ENCODE assay signal across 8 cellular contexts in the genomic region with DNA sequence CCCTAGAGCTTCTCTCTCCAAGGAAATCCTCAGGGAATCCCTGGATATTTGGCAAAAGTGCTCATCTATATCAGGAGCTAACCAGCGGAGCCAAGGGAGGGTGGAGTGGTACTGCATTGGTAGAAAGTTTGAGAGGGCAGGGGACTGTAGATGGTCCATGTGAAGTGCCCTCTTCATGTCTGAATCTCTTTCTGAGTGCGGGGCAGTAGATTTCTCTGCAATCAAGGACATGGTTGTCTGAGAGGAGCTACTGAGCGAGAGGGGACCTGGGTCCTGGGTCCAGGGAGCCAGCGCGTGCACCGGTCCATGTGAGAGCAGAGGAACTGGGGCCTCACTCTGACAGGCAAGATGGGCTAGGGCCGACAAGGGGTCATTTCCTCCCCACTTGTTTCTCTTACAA. TPM values are rescaled to one million over a fixed set of nuclear protein-coding genes. Genes with fewer than 3 reads are reported as not detected.
A peak's percentile ranks its signal among the peaks of the same experiment; 100 is the strongest.
DNase-seq lines count a peak whose midpoint lies in the region; ATAC-seq and TF ChIP-seq lines count a peak whose summit lies in the region.

No MANE protein-coding gene starts in this region.

- peak overlapping the region; percentile 71 for H3K4me3 Mint-ChIP-seq in activated CD8-positive, alpha-beta T cell treated with anti-CD3 and anti-CD28 coated beads, Interleukin-2, amount 10 ng/mL, durations not matched to agents 7 days and 5 days

- CTCF ChIA-PET in activated CD8-positive, alpha-beta T cell treated with anti-CD3 and anti-CD28 coated beads, Interleukin-2, amount 10 ng/mL, durations not matched to agents 7 days and 5 days (lab: Charles Lee): interaction anchor here (1.0 to 13.6 kb wide), 8 partner anchors 9 to 86 kb away, joined by 3 to 261 read pairs (median 4); no protein-coding TSS in a partner anchor

- no peaks in the 10 kb centered on the region for H3K9me3 Mint-ChIP-seq in activated CD8-positive, alpha-beta T cell treated with anti-CD3 and anti-CD28 coated beads, Interleukin-2, amount 10 ng/mL, durations not matched to agents 7 days and 5 days (ENCODE audit: insufficient read depth)

- no peak for DNase-seq in activated CD8-positive, alpha-beta T cell treated with anti-CD3 and anti-CD28 coated beads, Interleukin-2, amount 10 ng/mL, durations not matched to agents 7 days and 5 days
- DNase-seq in right atrium auricular region (ENCODE audit: low spot score): peak; percentile 55
- DNase-seq in smooth muscle cell (lab: John Stamatoyannopoulos, UW; ENCODE audit: unreplicated experiment): no peak
- DNase-seq in iPS-NIHi11 (ENCODE audit: low spot score): no peak
- no peak for DNase-seq in OCI-M1 (lab: John Stamatoyannopoulos, UW)

- WGBS in smooth muscle cell (ENCODE audit: low lambda C conversion rate): 77% methylated on average over 7 of the region's 7 CpGs

- peak overlapping the region; percentile 90 for H3K4me2 ChIP-seq in smooth muscle cell

- no peaks in the 10 kb centered on the region for H3K27me3 Mint-ChIP-seq in activated CD8-positive, alpha-beta T cell treated with anti-CD3 and anti-CD28 coated beads, Interleukin-2, amount 10 ng/mL, durations not matched to agents 7 days and 5 days (ENCODE audit: low read depth)

- peaks cover 51% of the 10 kb centered on the region for H3F3A ChIP-seq in smooth muscle cell (ENCODE audit: low read depth)

- ATAC-seq in activated CD8-positive, alpha-beta T cell treated with anti-CD3 and anti-CD28 coated beads, Interleukin-2, amount 10 ng/mL, durations not matched to agents 7 days and 5 days: no peak
- ATAC-seq in HG02884 (IDR thresholded peaks at IDR 0.05; ENCODE audit: unreplicated experiment) (no peak), HG03135 (IDR thresholded peaks at IDR 0.05; ENCODE audit: unreplicated experiment) (no peak)

- H3K4me1 ChIP-seq in HUES48 (ENCODE audit: control insufficient read depth, insufficient read depth, low read length) (peaks cover 32% of the 10 kb centered on the region), right atrium auricular region (peaks cover 2 to 54% of the 10 kb centered on the region in 2 donors), smooth muscle cell (ENCODE audit: low read depth) (peaks cover 39% of the 10 kb centered on the region)

- H3K27me3 ChIP-seq in HUES48 (ENCODE audit: control insufficient read depth, insufficient read depth, low read length) (no peaks in the 10 kb centered on the region), right atrium auricular region (no peaks in the 10 kb centered on the region), smooth muscle cell (ENCODE audit: low read depth) (no peaks in the 10 kb centered on the region)

- no peaks in the 10 kb centered on the region for H3K9me3 ChIP-seq in HUES48 (ENCODE audit: control insufficient read depth, insufficient read depth, low read length)
- no peaks in the 10 kb centered on the region for H3K9me3 ChIP-seq in right atrium auricular region
- no peaks in the 10 kb centered on the region for H3K9me3 ChIP-seq in smooth muscle cell (replicated peaks; ENCODE audit: low read depth)

- H3K4me1 Mint-ChIP-seq in activated CD8-positive, alpha-beta T cell treated with anti-CD3 and anti-CD28 coated beads, Interleukin-2, amount 10 ng/mL, durations not matched to agents 7 days and 5 days (ENCODE audit: low read depth): peaks cover 36% of the 10 kb centered on the region

- peaks cover 25% of the 10 kb centered on the region for H3K79me2 ChIP-seq in smooth muscle cell (ENCODE audit: low read depth)

- H3K36me3 Mint-ChIP-seq in activated CD8-positive, alpha-beta T cell treated with anti-CD3 and anti-CD28 coated beads, Interleukin-2, amount 10 ng/mL, durations not matched to agents 7 days and 5 days (ENCODE audit: low read depth): no peaks in the 10 kb centered on the region

- H3K36me3 ChIP-seq in HUES48 (ENCODE audit: control insufficient read depth, insufficient read depth, low read length) (no peaks in the 10 kb centered on the region; the same call in 1 of the 2 replicates), right atrium auricular region (no peaks in the 10 kb centered on the region), smooth muscle cell (ENCODE audit: low read depth) (no peaks in the 10 kb centered on the region)

- H3K4me3 ChIP-seq in HUES48 (ENCODE audit: low read depth, low read length) (peak overlapping the region; percentile 80), right atrium auricular region (peak overlapping the region; percentile 52 to 72), smooth muscle cell (peak overlapping the region; percentile 66)

- TF ChIP-seq CTCF in right atrium auricular region (IDR thresholded peaks at IDR 0.05) (no peak), smooth muscle cell (IDR thresholded peaks at IDR 0.05; ENCODE audit: borderline replicate concordance, insufficient read depth, poor library complexity, severe bottlenecking) (no peak)

- H3K9ac ChIP-seq in HUES48 (ENCODE audit: low read depth, low read length) (no peak overlapping the region), smooth muscle cell (ENCODE audit: low read depth) (peak overlapping the region; percentile 89)

- H3K27ac ChIP-seq in HUES48 (ENCODE audit: low read depth, low read length) (peak overlapping the region; percentile 80), right atrium auricular region (peak overlapping the region; percentile 78 to 84), smooth muscle cell (ENCODE audit: low read depth) (peak overlapping the region; percentile 97)

- H2AFZ ChIP-seq in smooth muscle cell (ENCODE audit: low read depth): peak overlapping the region; percentile 28

- peak overlapping the region; percentile 19 for H3K27ac Mint-ChIP-seq in activated CD8-positive, alpha-beta T cell treated with anti-CD3 and anti-CD28 coated beads, Interleukin-2, amount 10 ng/mL, durations not matched to agents 7 days and 5 days

- POLR2A ChIA-PET in activated CD8-positive, alpha-beta T cell treated with anti-CD3 and anti-CD28 coated beads, Interleukin-2, amount 10 ng/mL, durations not matched to agents 7 days and 5 days (lab: Charles Lee): interaction anchor here (0.6 to 2.3 kb wide), 3 partner anchors 11 to 35 kb away, joined by 3 to 17 read pairs (median 3); no protein-coding TSS in a partner anchor

- no peaks in the 10 kb centered on the region for H4K20me1 ChIP-seq in smooth muscle cell (ENCODE audit: low read depth)

RNA-seq across cellular contexts. Expression of gene DIXDC1, which starts 0.7 kb away (rescaled TPM):
- 1 to 10 TPM; 3.1 to 5.1 TPM for total RNA-seq in activated CD8-positive, alpha-beta T cell treated with anti-CD3 and anti-CD28 coated beads, Interleukin-2, amount 10 ng/mL, durations not matched to agents 7 days and 5 days
- total RNA-seq in right atrium auricular region (10 to 100 TPM; 25.7 to 50.9 TPM), smooth muscle cell (19.7 and 24.8 TPM in 2 replicates)
- polyA plus RNA-seq in smooth muscle cell: 11.9 and 12.4 TPM in 2 replicates

RNA-seq across cellular contexts. Expression of gene C11orf52, which starts 19.1 kb away (rescaled TPM):
- not detected for total RNA-seq in activated CD8-positive, alpha-beta T cell treated with anti-CD3 and anti-CD28 coated beads, Interleukin-2, amount 10 ng/mL, durations not matched to agents 7 days and 5 days
- total RNA-seq in right atrium auricular region: 1 to 10 TPM; 1.5 to 8.3 TPM
- 0.90 and 3.0 TPM in 2 replicates for total RNA-seq in smooth muscle cell
- 0.64 and 1.2 TPM in 2 replicates for polyA plus RNA-seq in smooth muscle cell

RNA-seq across cellular contexts. Expression of gene HSPB2, which starts 25.3 kb away (rescaled TPM):
- not detected for total RNA-seq in activated CD8-positive, alpha-beta T cell treated with anti-CD3 and anti-CD28 coated beads, Interleukin-2, amount 10 ng/mL, durations not matched to agents 7 days and 5 days
- total RNA-seq in right atrium auricular region: 10 to 100 TPM in 1 of 2 donors, 1 to 10 TPM in 1; 5.5 to 13.0 TPM
- not detected in 2 replicates for total RNA-seq in smooth muscle cell
- 0.18 and 0.87 TPM in 2 replicates for polyA plus RNA-seq in smooth muscle cell

RNA-seq across cellular contexts. Expression of gene CRYAB, which starts 26.3 kb away (rescaled TPM):
- total RNA-seq in activated CD8-positive, alpha-beta T cell treated with anti-CD3 and anti-CD28 coated beads, Interleukin-2, amount 10 ng/mL, durations not matched to agents 7 days and 5 days: not detected
- total RNA-seq in right atrium auricular region (1,000 to 10,000 TPM; 2,961 to 3,608 TPM), smooth muscle cell (26.6 and 47.4 TPM in 2 replicates)
- polyA plus RNA-seq in smooth muscle cell: 97.4 and 125 TPM in 2 replicates

RNA-seq across cellular contexts. Expression of gene CFAP68, which starts 58.5 kb away (rescaled TPM):
- total RNA-seq in activated CD8-positive, alpha-beta T cell treated with anti-CD3 and anti-CD28 coated beads, Interleukin-2, amount 10 ng/mL, durations not matched to agents 7 days and 5 days: 10 to 100 TPM; 17.8 to 18.3 TPM
- total RNA-seq in right atrium auricular region (10 to 100 TPM; 27.7 to 40.9 TPM), smooth muscle cell (2.7 and 10.5 TPM in 2 replicates)
- polyA plus RNA-seq in smooth muscle cell: 17.6 and 19.2 TPM in 2 replicates
